ENCODE assay signal across 7 cellular contexts in genomic region chr7:128833148-128833938, GRCh38. TPM values are rescaled to one million over a fixed set of nuclear protein-coding genes. Genes with fewer than 3 reads are reported as not detected.
DNase-seq lines count a peak whose midpoint lies in the region; TF ChIP-seq lines count a peak whose summit lies in the region.

No MANE protein-coding gene starts in this region.

- H3K4me3 Mint-ChIP-seq in brain = peak overlapping the region; percentile 58 to 87 (median 82)

- TF ChIP-seq EP300 in suprapubic skin (IDR thresholded peaks at IDR 0.05) = no peak

- H3F3A ChIP-seq in Loucy (ENCODE audit: low read depth) = 0 out of 2 replicates have a peak, but pooled peaks cover 2% of the 10 kb centered on the region

- peak overlapping the region; percentile 99 for H3K4me2 ChIP-seq in Loucy (ENCODE audit: low read depth, low read length, poor library complexity, severe bottlenecking)

- H4K20me1 ChIP-seq in Loucy (ENCODE audit: insufficient read depth, low read length, poor library complexity, severe bottlenecking) = no peaks in the 10 kb centered on the region

- WGBS in suprapubic skin = 13% methylated on average over 12 of the region's 13 CpGs
- WGBS in adrenal gland, 4 donors = 27 to 43% (median 40%) methylated on average over 7 to 13 of the region's 13 CpGs

- H3K79me2 ChIP-seq in Loucy (ENCODE audit: insufficient read depth, low read length) = peaks cover 11% of the 10 kb centered on the region

- H3K9me2 ChIP-seq in Loucy (replicated peaks; ENCODE audit: low read depth, low read length) = no peaks in the 10 kb centered on the region

- H3K4me1 Mint-ChIP-seq in brain = peaks cover 66% of the 10 kb centered on the region

- intact Hi-C loops in adrenal gland (cut with DNase I) = no loop called here

- peak overlapping the region; percentile 90 to 98 (median 93) for H3K27ac Mint-ChIP-seq in brain

- H3K36me3 Mint-ChIP-seq in brain = peaks cover 4% of the 10 kb centered on the region

- H3K27me3 ChIP-seq in Loucy (ENCODE audit: insufficient read depth, low read length, poor library complexity, severe bottlenecking) = no peaks in the 10 kb centered on the region
- H3K27me3 ChIP-seq in kidney epithelial cell (ENCODE audit: control insufficient read depth, insufficient read depth, low read length) = no peaks in the 10 kb centered on the region
- peaks cover 20% of the 10 kb centered on the region for H3K27me3 ChIP-seq in suprapubic skin
- H3K27me3 ChIP-seq in adrenal gland = peaks cover 22% of the 10 kb centered on the region

- TF ChIP-seq CTCF in Loucy (conservative IDR thresholded peaks at IDR 0.05; ENCODE audit: low read length) (no peak), brain (conservative IDR thresholded peaks at IDR 0.05) (no peak), kidney epithelial cell (IDR thresholded peaks at IDR 0.05; ENCODE audit: insufficient read depth, low read length, poor library complexity, severe bottlenecking) (no peak), suprapubic skin (IDR thresholded peaks at IDR 0.05) (no peak), adrenal gland (IDR thresholded peaks at IDR 0.05) (no peak)

- TF ChIP-seq POLR2A in suprapubic skin (IDR thresholded peaks at IDR 0.05) (no peak), adrenal gland (IDR thresholded peaks at IDR 0.05) (no peak)

- H3K9me3 ChIP-seq in Loucy (ENCODE audit: insufficient read depth, low read depth, low read length) = no peaks in the 10 kb centered on the region
- H3K9me3 ChIP-seq in suprapubic skin = no peaks in the 10 kb centered on the region
- no peaks in the 10 kb centered on the region for H3K9me3 ChIP-seq in adrenal gland (replicated peaks in 1 of 3)

- H3K36me3 ChIP-seq in Loucy (ENCODE audit: insufficient read depth, low read length) (no peaks in the 10 kb centered on the region), kidney epithelial cell (ENCODE audit: control insufficient read depth, insufficient read depth, low read length) (peaks cover 1% of the 10 kb centered on the region), suprapubic skin (peaks cover 2% of the 10 kb centered on the region), adrenal gland (replicated peaks in 1 of 2) (no peaks in the 10 kb centered on the region)

- DNase-seq in kidney epithelial cell (ENCODE audit: low read depth) (no peak), suprapubic skin (ENCODE audit: low spot score in 2 of 2) (peak in 1 of 2 donors; percentile 86), adrenal gland (no peak)
- DNase-seq in activated CD4-positive, alpha-beta T cell treated with anti-CD3 and anti-CD28 coated beads for 48 hours = no peak
- DNase-seq in activated CD8-positive, alpha-beta memory T cell treated with anti-CD3 and anti-CD28 coated beads, Interleukin-2, amount 50 U/mL, for 4 hours = no peak

- H3K9ac ChIP-seq in Loucy (ENCODE audit: low read depth, low read length, poor library complexity, severe bottlenecking) = peak overlapping the region; percentile 91

- H3K27me3 Mint-ChIP-seq in brain = peaks cover 8% of the 10 kb centered on the region

- H3K27ac ChIP-seq in suprapubic skin (peak overlapping the region; percentile 59), adrenal gland (peak overlapping the region in 1 of 5 donors; percentile 10)

- H3K4me1 ChIP-seq in Loucy (ENCODE audit: insufficient read depth, low read length, poor library complexity, severe bottlenecking) (peaks cover 29% of the 10 kb centered on the region), suprapubic skin (peaks cover 54% of the 10 kb centered on the region), adrenal gland (replicated peaks in 1 of 2) (peaks cover 6 to 12% of the 10 kb centered on the region in 2 donors)

- no peaks in the 10 kb centered on the region for H3K9me3 Mint-ChIP-seq in brain

- peak overlapping the region; percentile 79 for H3K4me3 ChIP-seq in Loucy (ENCODE audit: low read length, poor library complexity, severe bottlenecking)
- H3K4me3 ChIP-seq in kidney epithelial cell (ENCODE audit: low read depth, low read length) = peak overlapping the region; percentile 7
- peak overlapping the region; percentile 50 for H3K4me3 ChIP-seq in suprapubic skin
- H3K4me3 ChIP-seq in adrenal gland = no peak overlapping the region

- H2AFZ ChIP-seq in Loucy (ENCODE audit: low read length) = no peak overlapping the region

RNA-seq across cellular contexts. Expression of gene FLNC, which starts 3.1 kb away (rescaled TPM):
- polyA plus RNA-seq in brain (ENCODE audit: insufficient read depth, low read depth, low replicate concordance) (7.8 TPM), adrenal gland (1 to 10 TPM in 2 of 3 donors, under 1 TPM in 1; 0.66 to 2.3 (median 1.8) TPM)
- total RNA-seq in kidney epithelial cell (243 and 267 TPM in 2 replicates), suprapubic skin (1 to 10 TPM; 3.8 to 5.1 (median 4.3) TPM), adrenal gland (1 to 10 TPM in 7 of 8 donors, under 1 TPM in 1; 0.90 to 4.1 (median 2.6) TPM)

RNA-seq across cellular contexts. Expression of gene ATP6V1F, which starts 29.3 kb away (rescaled TPM):
- polyA plus RNA-seq in brain (ENCODE audit: insufficient read depth, low read depth, low replicate concordance) (392 TPM), adrenal gland (100 to 1,000 TPM; 200 to 334 (median 226) TPM)
- total RNA-seq in kidney epithelial cell (211 and 225 TPM in 2 replicates), suprapubic skin (100 to 1,000 TPM in 3 of 4 donors, 10 to 100 TPM in 1; 78.4 to 165 (median 148) TPM), adrenal gland (100 to 1,000 TPM in 7 of 8 donors, 10 to 100 TPM in 1; 94.6 to 215 (median 156) TPM)

RNA-seq across cellular contexts. Expression of gene CCDC136, which starts 41.6 kb away (rescaled TPM):
- polyA plus RNA-seq in brain (ENCODE audit: insufficient read depth, low read depth, low replicate concordance) (33.2 TPM), adrenal gland (10 to 100 TPM in 1 of 3 donors, 1 to 10 TPM in 2; 4.0 to 10.9 (median 5.3) TPM)
- total RNA-seq in kidney epithelial cell (7.1 and 7.2 TPM in 2 replicates), suprapubic skin (1 to 10 TPM in 3 of 4 donors, under 1 TPM in 1; 0.95 to 4.8 (median 2.1) TPM), adrenal gland (1 to 10 TPM in 7 of 8 donors, under 1 TPM in 1; 0.35 to 6.2 (median 3.9) TPM)

RNA-seq across cellular contexts. Expression of gene OPN1SW, which starts 57.7 kb away (rescaled TPM):
- polyA plus RNA-seq in brain (ENCODE audit: insufficient read depth, low read depth, low replicate concordance) (not detected), adrenal gland (not detected)
- total RNA-seq in kidney epithelial cell (not detected in 2 replicates), suprapubic skin (not detected), adrenal gland (not detected)

Comparison
In these comparisons a context has a peak if more than half of its experiments do, and no peak if none do; other contexts are left out.
1. H3K4me3 ChIP-seq: peak in Loucy (single experiment), kidney epithelial cell (single experiment) and suprapubic skin (single experiment); none in adrenal gland (0 of 4).
2. RNA of gene FLNC, which starts 3.1 kb away (total RNA-seq): 243 to 267 TPM in kidney epithelial cell; 3.8 to 5.1 TPM in suprapubic skin and 0.90 to 4.1 TPM in adrenal gland; every median in the first group is over 10 times any median in the second.